In the genomic region with DNA sequence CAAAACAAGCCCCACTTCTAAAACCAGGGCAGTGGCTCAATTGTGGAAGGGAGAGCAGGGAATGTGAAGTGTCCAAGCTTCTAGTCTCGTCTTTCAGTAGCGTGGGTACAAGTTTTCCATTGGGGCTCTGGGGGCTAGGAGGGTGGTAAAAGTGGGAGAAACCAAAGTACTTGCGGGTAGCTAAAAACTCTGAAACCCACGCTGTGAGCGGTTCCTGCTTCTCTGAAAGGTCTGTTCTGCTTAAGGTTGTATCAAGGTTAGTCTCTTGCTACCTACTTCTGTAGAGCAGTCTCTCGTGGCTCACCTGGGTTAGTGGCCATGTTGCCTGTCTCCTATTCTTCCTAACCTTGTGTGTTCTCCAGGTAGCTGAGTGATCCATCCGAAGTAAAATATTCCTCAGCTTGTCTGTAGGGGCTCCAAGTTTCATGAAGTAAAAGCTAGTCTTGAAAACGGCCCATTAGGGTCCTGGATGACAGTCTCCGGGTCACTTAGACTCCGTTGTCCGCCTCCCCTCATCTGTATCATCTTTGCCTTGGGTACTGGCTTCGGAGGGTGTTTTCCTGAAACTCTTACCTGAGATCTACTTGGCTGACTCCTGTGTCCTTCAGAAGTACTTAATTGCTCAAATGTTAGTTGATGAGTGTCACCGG, we compare ENCODE assay signal across 10 cellular contexts. TPM values are rescaled to one million over a fixed set of nuclear protein-coding genes. Genes with fewer than 3 reads are reported as not detected.
DNase-seq lines count a peak whose midpoint lies in the region; ATAC-seq and TF ChIP-seq lines count a peak whose summit lies in the region.
"Had no signal": no experiment of that assay in that cellular context is flagged by ENCODE, and none has a peak within 500 bp of the region (broad histone marks: within the 10 kb centered on the region; RNA-seq: fewer than 3 reads in every experiment).

No MANE protein-coding gene starts in this region.

- H3K4me3 ChIP-seq in CD4-positive, CD25-positive, alpha-beta regulatory T cell (ENCODE audit: low read depth, low read length), result peak overlapping the region; percentile 75

- H3K27me3 Mint-ChIP-seq in CD4-positive, CD25-positive, alpha-beta regulatory T cell, result peaks cover 4% of the 10 kb centered on the region
- no peaks in the 10 kb centered on the region for H3K27me3 Mint-ChIP-seq in activated naive CD8-positive, alpha-beta T cell treated with anti-CD3 and anti-CD28 coated beads, Interleukin-2, amount 50 U/mL, for 24 hours
- peaks cover 4% of the 10 kb centered on the region for H3K27me3 Mint-ChIP-seq in nephron (ENCODE audit: low read depth)

- TF ChIP-seq CTCF in nephron (IDR thresholded peaks at IDR 0.05; ENCODE audit: unreplicated experiment in 3 of 3), result no peak

- H3K9me3 Mint-ChIP-seq in CD4-positive, CD25-positive, alpha-beta regulatory T cell, result no peaks in the 10 kb centered on the region
- H3K9me3 Mint-ChIP-seq in activated naive CD8-positive, alpha-beta T cell treated with anti-CD3 and anti-CD28 coated beads, Interleukin-2, amount 50 U/mL, for 24 hours, result no peaks in the 10 kb centered on the region
- no peaks in the 10 kb centered on the region for H3K9me3 Mint-ChIP-seq in nephron

- peak overlapping the region; percentile 96 for H3K27ac ChIP-seq in CD4-positive, CD25-positive, alpha-beta regulatory T cell (ENCODE audit: insufficient read depth, low read length, poor library complexity, severe bottlenecking)

- peaks cover 49% of the 10 kb centered on the region for H3K4me1 ChIP-seq in CD4-positive, CD25-positive, alpha-beta regulatory T cell (ENCODE audit: control insufficient read depth, insufficient read depth, low read length, poor library complexity, severe bottlenecking)

- H3K27ac Mint-ChIP-seq in CD4-positive, CD25-positive, alpha-beta regulatory T cell, result peak overlapping the region; percentile 99
- H3K27ac Mint-ChIP-seq in activated naive CD8-positive, alpha-beta T cell treated with anti-CD3 and anti-CD28 coated beads, Interleukin-2, amount 50 U/mL, for 24 hours, result peak overlapping the region; percentile 97
- peak overlapping the region; percentile 99 to 100 (median 99) for H3K27ac Mint-ChIP-seq in nephron

- H3K27me3 ChIP-seq in CD4-positive, CD25-positive, alpha-beta regulatory T cell (ENCODE audit: control insufficient read depth, insufficient read depth, low read length), result no peaks in the 10 kb centered on the region

- peak in 1 of 2 donors; percentile 12 for ATAC-seq in CD4-positive, CD25-positive, alpha-beta regulatory T cell (ENCODE audit: low read depth in 2 of 2)
- ATAC-seq in GM21723 (IDR thresholded peaks at IDR 0.05; ENCODE audit: unreplicated experiment), result peak; percentile 16
- peak; percentile 21 for ATAC-seq in activated naive CD8-positive, alpha-beta T cell treated with anti-CD3 and anti-CD28 coated beads, Interleukin-2, amount 50 U/mL, for 24 hours
- ATAC-seq in HG02623 (IDR thresholded peaks at IDR 0.05; ENCODE audit: unreplicated experiment), result no peak

- H3K36me3 Mint-ChIP-seq in CD4-positive, CD25-positive, alpha-beta regulatory T cell, result peaks cover 19% of the 10 kb centered on the region
- H3K36me3 Mint-ChIP-seq in activated naive CD8-positive, alpha-beta T cell treated with anti-CD3 and anti-CD28 coated beads, Interleukin-2, amount 50 U/mL, for 24 hours (ENCODE audit: low read depth), result peaks cover 26% of the 10 kb centered on the region
- peaks cover 20% of the 10 kb centered on the region for H3K36me3 Mint-ChIP-seq in nephron (ENCODE audit: low read depth)

- H3K4me1 Mint-ChIP-seq in CD4-positive, CD25-positive, alpha-beta regulatory T cell, result peaks cover 15 to 60% (median 32%) of the 10 kb centered on the region in 4 donors
- peaks cover 71% of the 10 kb centered on the region for H3K4me1 Mint-ChIP-seq in activated naive CD8-positive, alpha-beta T cell treated with anti-CD3 and anti-CD28 coated beads, Interleukin-2, amount 50 U/mL, for 24 hours
- peaks cover 84% of the 10 kb centered on the region for H3K4me1 Mint-ChIP-seq in nephron

- H3K9me3 ChIP-seq in CD4-positive, CD25-positive, alpha-beta regulatory T cell (ENCODE audit: control insufficient read depth in 2 of 2, low read length in 2 of 2), result no peaks in the 10 kb centered on the region

- peak in 2 of 3 donors; percentile 46 to 64 for DNase-seq in CD4-positive, CD25-positive, alpha-beta regulatory T cell
- DNase-seq in activated naive CD8-positive, alpha-beta T cell treated with anti-CD3 and anti-CD28 coated beads, Interleukin-2, amount 50 U/mL, for 24 hours, result no peak
- no peak for DNase-seq in hypothalamus (lab: John Stamatoyannopoulos, UW)
- DNase-seq in GM03348 (ENCODE audit: low spot score), result no peak
- DNase-seq in SK-N-DZ (ENCODE audit: low spot score), result no peak
- DNase-seq: kidney glomerular epithelial cell, NCI-H1105 had no signal

- peaks cover 20% of the 10 kb centered on the region for H3K36me3 ChIP-seq in CD4-positive, CD25-positive, alpha-beta regulatory T cell (ENCODE audit: control insufficient read depth, insufficient read depth, low read length)

- peak overlapping the region; percentile 90 to 99 (median 94) for H3K4me3 Mint-ChIP-seq in CD4-positive, CD25-positive, alpha-beta regulatory T cell
- H3K4me3 Mint-ChIP-seq in activated naive CD8-positive, alpha-beta T cell treated with anti-CD3 and anti-CD28 coated beads, Interleukin-2, amount 50 U/mL, for 24 hours, result peak overlapping the region; percentile 84
- H3K4me3 Mint-ChIP-seq in nephron, result peak overlapping the region; percentile 86 to 95 (median 89)

RNA-seq across cellular contexts. Expression of gene WDR1, which starts 1.9 kb away (rescaled TPM):
- 326 TPM for total RNA-seq in CD4-positive, CD25-positive, alpha-beta regulatory T cell
- 100 to 1,000 TPM; 312 to 422 (median 370) TPM for polyA plus RNA-seq in CD4-positive, CD25-positive, alpha-beta regulatory T cell
- polyA plus RNA-seq in SK-N-DZ (2014; cell fraction: cytosol; rRNA removed), result 51.3 and 55.2 TPM in 2 replicates
- polyA plus RNA-seq in SK-N-DZ (2014; cell fraction: nucleus; rRNA removed), result 42.2 and 42.5 TPM in 2 replicates

Comparison
In these comparisons a context has a peak if more than half of its experiments do, and no peak if none do; other contexts are left out.
1. DNase-seq: peak in CD4-positive, CD25-positive, alpha-beta regulatory T cell (2 of 3); none in activated naive CD8-positive, alpha-beta T cell treated with anti-CD3 and anti-CD28 coated beads, Interleukin-2, amount 50 U/mL, for 24 hours (single experiment), hypothalamus (0 of 51), GM03348 (single experiment) and SK-N-DZ (single experiment).
2. Peak in every context shown above with its lines, with median percentiles within 50 percentile points of each other: H3K27ac Mint-ChIP-seq and H3K4me3 Mint-ChIP-seq.